23 cellular contexts compared by ENCODE assay signal in genomic region chr1:58502519-58502918, GRCh38. TPM values are rescaled to one million over a fixed set of nuclear protein-coding genes. Genes with fewer than 3 reads are reported as not detected.
A peak's percentile ranks its signal among the peaks of the same experiment; 100 is the strongest.
DNase-seq lines count a peak whose midpoint lies in the region; ATAC-seq and TF ChIP-seq lines count a peak whose summit lies in the region.
"Had no signal": no experiment of that assay in that cellular context is flagged by ENCODE, and none has a peak within 500 bp of the region (broad histone marks: within the 10 kb centered on the region; RNA-seq: fewer than 3 reads in every experiment).

No MANE protein-coding gene starts in this region.

- no peaks in the 10 kb centered on the region for H3K9me3 ChIP-seq in gastrocnemius medialis
- H3K9me3 ChIP-seq: A549; BE2C; BLaER1 treated with 17β-estradiol and CSF1 and Interleukin-3, amounts not matched to agents 10 nM and 100 nM had no signal

- H3K27me3 ChIP-seq in gastrocnemius medialis = no peaks in the 10 kb centered on the region
- H3K27me3 ChIP-seq: BE2C; BLaER1 treated with 17β-estradiol and CSF1 and Interleukin-3, amounts not matched to agents 10 nM and 100 nM had no signal

- in situ Hi-C loops in gastrocnemius medialis (cut with MboI; ENCODE audit: low sequenced_read_pairs in 4 of 4) = loop anchor here in 2 of 4 donors (25.0 kb wide), 1 partner anchor 1260 kb away; no protein-coding TSS in a partner anchor

- H3K9me3 Mint-ChIP-seq in activated naive CD8-positive, alpha-beta T cell treated with anti-CD3 and anti-CD28 coated beads for 36 hours = no peaks in the 10 kb centered on the region
- no peaks in the 10 kb centered on the region for H3K9me3 Mint-ChIP-seq in activated naive CD8-positive, alpha-beta T cell treated with anti-CD3 and anti-CD28 coated beads, Interleukin-2, amount 50 U/mL, for 24 hours
- H3K9me3 Mint-ChIP-seq in central memory CD8-positive, alpha-beta T cell = no peaks in the 10 kb centered on the region
- H3K9me3 Mint-ChIP-seq in stimulated activated naive CD8-positive, alpha-beta T cell treated with anti-CD3 and anti-CD28 coated beads, Interleukin-15, amount 100 ng/mL, for 72 hours = no peaks in the 10 kb centered on the region
- H3K9me3 Mint-ChIP-seq: CD14-positive monocyte; CD4-positive, alpha-beta T cell had no signal

- H3K4me1 Mint-ChIP-seq in activated naive CD8-positive, alpha-beta T cell treated with anti-CD3 and anti-CD28 coated beads for 36 hours = peaks cover 35% of the 10 kb centered on the region
- H3K4me1 Mint-ChIP-seq in activated naive CD8-positive, alpha-beta T cell treated with anti-CD3 and anti-CD28 coated beads, Interleukin-2, amount 50 U/mL, for 24 hours = peaks cover 20% of the 10 kb centered on the region
- peaks cover 6% of the 10 kb centered on the region for H3K4me1 Mint-ChIP-seq in central memory CD8-positive, alpha-beta T cell
- H3K4me1 Mint-ChIP-seq in stimulated activated naive CD8-positive, alpha-beta T cell treated with anti-CD3 and anti-CD28 coated beads, Interleukin-15, amount 100 ng/mL, for 72 hours = peaks cover 31% of the 10 kb centered on the region

- no peak for ATAC-seq in activated naive CD8-positive, alpha-beta T cell treated with anti-CD3 and anti-CD28 coated beads, Interleukin-2, amount 50 U/mL, for 24 hours
- ATAC-seq in HG02610 (IDR thresholded peaks at IDR 0.05; ENCODE audit: unreplicated experiment) (peak; percentile 41), gastrocnemius medialis (no peak), GM18907 (IDR thresholded peaks at IDR 0.05; ENCODE audit: unreplicated experiment) (no peak)
- no peak for ATAC-seq in central memory CD8-positive, alpha-beta T cell (replicated peaks; ENCODE audit: extremely low read depth, poor library complexity, severe bottlenecking)
- ATAC-seq in stimulated activated naive CD8-positive, alpha-beta T cell treated with anti-CD3 and anti-CD28 coated beads, Interleukin-15, amount 100 ng/mL, for 72 hours = peak; percentile 56
- ATAC-seq: A549 had no signal

- TF ChIP-seq CTCF in gastrocnemius medialis (IDR thresholded peaks at IDR 0.05 in 4 of 5, conservative IDR thresholded peaks at IDR 0.05 in 1 of 5) = no peak

- H3K36me3 Mint-ChIP-seq in activated naive CD8-positive, alpha-beta T cell treated with anti-CD3 and anti-CD28 coated beads for 36 hours = peaks cover 14% of the 10 kb centered on the region
- H3K36me3 Mint-ChIP-seq in activated naive CD8-positive, alpha-beta T cell treated with anti-CD3 and anti-CD28 coated beads, Interleukin-2, amount 50 U/mL, for 24 hours (ENCODE audit: low read depth) = peaks cover 11% of the 10 kb centered on the region
- H3K36me3 Mint-ChIP-seq in central memory CD8-positive, alpha-beta T cell (ENCODE audit: insufficient read depth) = peaks cover 14% of the 10 kb centered on the region

- no peak overlapping the region for H3K27ac ChIP-seq in gastrocnemius medialis
- H3K27ac ChIP-seq: A549; BLaER1 treated with 17β-estradiol and CSF1 and Interleukin-3, amounts not matched to agents 10 nM and 100 nM; GM23248 had no signal

- no peak overlapping the region for H3K4me3 ChIP-seq in gastrocnemius medialis
- H3K4me3 ChIP-seq: A549; BLaER1 treated with 17β-estradiol and CSF1 and Interleukin-3, amounts not matched to agents 10 nM and 100 nM; GM23248 had no signal

- no peak overlapping the region for H3K4me3 Mint-ChIP-seq in activated naive CD8-positive, alpha-beta T cell treated with anti-CD3 and anti-CD28 coated beads for 36 hours
- no peak overlapping the region for H3K4me3 Mint-ChIP-seq in activated naive CD8-positive, alpha-beta T cell treated with anti-CD3 and anti-CD28 coated beads, Interleukin-2, amount 50 U/mL, for 24 hours
- no peak overlapping the region for H3K4me3 Mint-ChIP-seq in central memory CD8-positive, alpha-beta T cell
- H3K4me3 Mint-ChIP-seq in stimulated activated naive CD8-positive, alpha-beta T cell treated with anti-CD3 and anti-CD28 coated beads, Interleukin-15, amount 100 ng/mL, for 72 hours = no peak overlapping the region
- H3K4me3 Mint-ChIP-seq: CD14-positive monocyte; CD4-positive, alpha-beta T cell had no signal

- intact Hi-C loops in gastrocnemius medialis (cut with DNase I; ENCODE audit: low total_unique reads) = no loop called here

- TF ChIP-seq POLR2A in gastrocnemius medialis (IDR thresholded peaks at IDR 0.05) = no peak

- H3K4me1 ChIP-seq in gastrocnemius medialis = no peaks in the 10 kb centered on the region
- H3K4me1 ChIP-seq: A549, BE2C had no signal

- H3K36me3 ChIP-seq in gastrocnemius medialis = peaks cover 0 to 15% of the 10 kb centered on the region in 2 donors
- H3K36me3 ChIP-seq: BE2C had no signal

- no peaks in the 10 kb centered on the region for H3K27me3 Mint-ChIP-seq in activated naive CD8-positive, alpha-beta T cell treated with anti-CD3 and anti-CD28 coated beads for 36 hours
- H3K27me3 Mint-ChIP-seq in activated naive CD8-positive, alpha-beta T cell treated with anti-CD3 and anti-CD28 coated beads, Interleukin-2, amount 50 U/mL, for 24 hours = no peaks in the 10 kb centered on the region
- no peaks in the 10 kb centered on the region for H3K27me3 Mint-ChIP-seq in central memory CD8-positive, alpha-beta T cell
- no peaks in the 10 kb centered on the region for H3K27me3 Mint-ChIP-seq in stimulated activated naive CD8-positive, alpha-beta T cell treated with anti-CD3 and anti-CD28 coated beads, Interleukin-15, amount 100 ng/mL, for 72 hours
- H3K27me3 Mint-ChIP-seq: CD4-positive, alpha-beta T cell had no signal

- H3K27ac Mint-ChIP-seq in activated naive CD8-positive, alpha-beta T cell treated with anti-CD3 and anti-CD28 coated beads for 36 hours = peak overlapping the region; percentile 22
- no peak overlapping the region for H3K27ac Mint-ChIP-seq in activated naive CD8-positive, alpha-beta T cell treated with anti-CD3 and anti-CD28 coated beads, Interleukin-2, amount 50 U/mL, for 24 hours
- peak overlapping the region; percentile 42 for H3K27ac Mint-ChIP-seq in central memory CD8-positive, alpha-beta T cell (ENCODE audit: low read depth)
- H3K27ac Mint-ChIP-seq in stimulated activated naive CD8-positive, alpha-beta T cell treated with anti-CD3 and anti-CD28 coated beads, Interleukin-15, amount 100 ng/mL, for 72 hours = no peak overlapping the region
- H3K27ac Mint-ChIP-seq: CD14-positive monocyte; CD4-positive, alpha-beta T cell had no signal

- DNase-seq in activated naive CD8-positive, alpha-beta T cell treated with anti-CD3 and anti-CD28 coated beads for 36 hours = no peak
- DNase-seq in activated naive CD8-positive, alpha-beta T cell treated with anti-CD3 and anti-CD28 coated beads, Interleukin-2, amount 50 U/mL, for 24 hours = no peak
- no peak for DNase-seq in central memory CD8-positive, alpha-beta T cell (ENCODE audit: low spot score in 2 of 2)
- DNase-seq in stimulated activated naive CD8-positive, alpha-beta T cell treated with anti-CD3 and anti-CD28 coated beads, Interleukin-15, amount 100 ng/mL, for 72 hours = no peak
- DNase-seq in gastrocnemius medialis = no peak
- DNase-seq: 8988T; ACHN; AML-193; BE2C; Calu3; CD4-positive, alpha-beta T cell; COR-L47; DMS53; DMS79 treated with DMSO at 0.1 percent for 48 hours; GF-D8; GM23248; H7; HCEC 1CT had no signal

RNA-seq across cellular contexts. Expression of gene OMA1, which starts 44.0 kb away (rescaled TPM):
- 10 to 100 TPM; 13.1 to 13.8 TPM for total RNA-seq in activated naive CD8-positive, alpha-beta T cell treated with anti-CD3 and anti-CD28 coated beads for 36 hours
- 10 to 100 TPM; 11.7 to 23.7 (median 19.3) TPM for total RNA-seq in gastrocnemius medialis

Comparison
In these comparisons a context has a peak if more than half of its experiments do, and no peak if none do; other contexts are left out.
1. H3K27ac Mint-ChIP-seq: peak in activated naive CD8-positive, alpha-beta T cell treated with anti-CD3 and anti-CD28 coated beads for 36 hours (single experiment) and central memory CD8-positive, alpha-beta T cell (single experiment); none in activated naive CD8-positive, alpha-beta T cell treated with anti-CD3 and anti-CD28 coated beads, Interleukin-2, amount 50 U/mL, for 24 hours (single experiment) and stimulated activated naive CD8-positive, alpha-beta T cell treated with anti-CD3 and anti-CD28 coated beads, Interleukin-15, amount 100 ng/mL, for 72 hours (0 of 2).
2. ATAC-seq: peak in HG02610 (single experiment) and stimulated activated naive CD8-positive, alpha-beta T cell treated with anti-CD3 and anti-CD28 coated beads, Interleukin-15, amount 100 ng/mL, for 72 hours (single experiment); none in activated naive CD8-positive, alpha-beta T cell treated with anti-CD3 and anti-CD28 coated beads, Interleukin-2, amount 50 U/mL, for 24 hours (single experiment), central memory CD8-positive, alpha-beta T cell (single experiment), gastrocnemius medialis (0 of 2) and GM18907 (single experiment).